ENCODE assay signal across 12 cellular contexts in the genomic region with DNA sequence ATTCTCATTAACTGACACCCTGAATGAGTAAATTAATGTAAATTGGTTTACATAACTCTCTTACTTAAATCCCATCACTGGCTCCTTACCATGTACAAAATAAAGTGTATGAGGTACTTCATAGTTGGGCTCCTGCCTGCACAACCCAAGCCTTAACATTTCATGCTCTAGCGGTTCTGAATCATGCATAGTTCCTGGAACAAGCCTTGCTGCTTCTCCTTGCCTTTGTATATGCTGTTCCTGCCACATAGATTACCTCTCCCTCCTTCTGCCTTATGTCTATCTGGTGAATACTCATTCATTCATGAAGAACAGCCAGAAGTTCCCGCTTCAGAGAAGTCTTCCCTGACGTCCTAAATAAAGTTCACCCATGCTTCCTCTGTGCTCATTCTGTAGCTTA.
DNase-seq lines count a peak whose midpoint lies in the region; ATAC-seq and TF ChIP-seq lines count a peak whose summit lies in the region.
"Had no signal": no experiment of that assay in that cellular context is flagged by ENCODE, and none has a peak within 500 bp of the region (broad histone marks: within the 10 kb centered on the region; RNA-seq: fewer than 3 reads in every experiment).

No MANE protein-coding gene starts in this region.

- H3K36me3 ChIP-seq in kidney epithelial cell (ENCODE audit: control insufficient read depth, insufficient read depth, low read length) = no peaks in the 10 kb centered on the region

- no peak overlapping the region for H3K4me3 ChIP-seq in kidney epithelial cell (ENCODE audit: low read depth, low read length)

- no peak for ATAC-seq in HG02642 (IDR thresholded peaks at IDR 0.05; ENCODE audit: poor library complexity, unreplicated experiment)
- no peak for ATAC-seq in HG03439 (IDR thresholded peaks at IDR 0.05; ENCODE audit: unreplicated experiment)

- in situ Hi-C loops in Caki2 (cut with HindIII; ENCODE audit: low pct_unique_long_range_greater_than_20kb, low sequenced_read_pairs) = no loop called here

- peak overlapping the region; percentile 60 for H3K27ac ChIP-seq in 22Rv1

- no peaks in the 10 kb centered on the region for H3K27me3 ChIP-seq in kidney epithelial cell (ENCODE audit: control insufficient read depth, insufficient read depth, low read length)

- TF ChIP-seq CTCF in 22Rv1 (IDR thresholded peaks at IDR 0.05) = no peak
- no peak for TF ChIP-seq CTCF in kidney epithelial cell (IDR thresholded peaks at IDR 0.05; ENCODE audit: insufficient read depth, low read length, poor library complexity, severe bottlenecking)

- DNase-seq in Caki2 (ENCODE audit: low read depth) (peak; percentile 2), NCI-H2029 treated with DMSO at 0.1 percent for 48 hours (lab: John Stamatoyannopoulos, UW) (peak; percentile 76), kidney epithelial cell (ENCODE audit: low read depth) (peak; percentile 10), SK-N-DZ (ENCODE audit: low spot score) (no peak), ureter (ENCODE audit: low spot score) (no peak)
- DNase-seq: Caco-2; CD4-positive, CD25-positive, alpha-beta regulatory T cell; GDM1; MM.1S had no signal

Comparison
In these comparisons a context has a peak if more than half of its experiments do, and no peak if none do; other contexts are left out.
1. DNase-seq: peak in Caki2 (single experiment), NCI-H2029 treated with DMSO at 0.1 percent for 48 hours (single experiment) and kidney epithelial cell (single experiment); none in SK-N-DZ (single experiment) and ureter (single experiment).